8 cellular contexts compared by ENCODE assay signal in genomic region chr2:134718095-134718955, GRCh38. TPM values are rescaled to one million over a fixed set of nuclear protein-coding genes. Genes with fewer than 3 reads are reported as not detected.
DNase-seq lines count a peak whose midpoint lies in the region; ATAC-seq and TF ChIP-seq lines count a peak whose summit lies in the region.

No MANE protein-coding gene starts in this region.

- H3K27me3 Mint-ChIP-seq in activated T-cell treated with anti-CD3 and anti-CD28 coated beads, Interleukin-2, amount 50 U/mL, for 72 hours (ENCODE audit: low read depth), result peaks cover 73% of the 10 kb centered on the region

- ATAC-seq in HG02884 (IDR thresholded peaks at IDR 0.05; ENCODE audit: unreplicated experiment), result peak; percentile 30
- ATAC-seq in activated T-cell treated with anti-CD3 and anti-CD28 coated beads, Interleukin-2, amount 50 U/mL, for 72 hours (replicated peaks in 1 of 2), result peak; percentile 24 to 27
- peak; percentile 55 for ATAC-seq in left ventricle myocardium superior
- no peak for ATAC-seq in GM21786 (IDR thresholded peaks at IDR 0.05; ENCODE audit: unreplicated experiment)

- H3K9me3 Mint-ChIP-seq in activated T-cell treated with anti-CD3 and anti-CD28 coated beads, Interleukin-2, amount 50 U/mL, for 72 hours, result no peaks in the 10 kb centered on the region

- H3K4me3 Mint-ChIP-seq in activated T-cell treated with anti-CD3 and anti-CD28 coated beads, Interleukin-2, amount 50 U/mL, for 72 hours, result peak overlapping the region; percentile 77 to 81

- peaks cover 30% of the 10 kb centered on the region for H3K4me1 Mint-ChIP-seq in activated T-cell treated with anti-CD3 and anti-CD28 coated beads, Interleukin-2, amount 50 U/mL, for 72 hours (ENCODE audit: low read depth)

- peak overlapping the region; percentile 30 for H3K4me3 ChIP-seq in retinal pigment epithelial cell (ENCODE audit: low read length)

- intact Hi-C loops in left ventricle myocardium superior (cut with micrococcal nuclease), result no loop called here

- no peak for TF ChIP-seq CTCF in retinal pigment epithelial cell (conservative IDR thresholded peaks at IDR 0.05; ENCODE audit: low read depth, low read length)

- H3K36me3 Mint-ChIP-seq in activated T-cell treated with anti-CD3 and anti-CD28 coated beads, Interleukin-2, amount 50 U/mL, for 72 hours (ENCODE audit: insufficient read depth in 2 of 2), result peaks cover 0 to 2% of the 10 kb centered on the region in 2 donors

- DNase-seq in NCI-H345 (lab: John Stamatoyannopoulos, UW) (peak; percentile 50), NCI-H345 treated with DMSO at 0.1 percent for 48 hours (lab: John Stamatoyannopoulos, UW; ENCODE audit: unreplicated experiment) (no peak), left ventricle myocardium superior (peak; percentile 49), retinal pigment epithelial cell (ENCODE audit: low read depth) (no peak), H4 (ENCODE audit: low spot score) (no peak)
- peak; percentile 20 to 25 for DNase-seq in activated T-cell treated with anti-CD3 and anti-CD28 coated beads, Interleukin-2, amount 50 U/mL, for 72 hours

- no peak overlapping the region for H3K27ac Mint-ChIP-seq in activated T-cell treated with anti-CD3 and anti-CD28 coated beads, Interleukin-2, amount 50 U/mL, for 72 hours

RNA-seq across cellular contexts. Expression of gene TMEM163, which starts 0.5 kb away (rescaled TPM):
- under 1 TPM; 0.12 TPM for total RNA-seq in activated T-cell treated with anti-CD3 and anti-CD28 coated beads, Interleukin-2, amount 50 U/mL, for 72 hours
- 0.40 TPM for total RNA-seq in left ventricle myocardium superior
- not detected in 2 replicates for total RNA-seq in H4 (2014; rRNA removed; shearing (Covaris generic))

Comparison
In these comparisons a context has a peak if more than half of its experiments do, and no peak if none do; other contexts are left out.
1. DNase-seq: peak in NCI-H345 (single experiment), activated T-cell treated with anti-CD3 and anti-CD28 coated beads, Interleukin-2, amount 50 U/mL, for 72 hours (2 of 2) and left ventricle myocardium superior (single experiment); none in NCI-H345 treated with DMSO at 0.1 percent for 48 hours (single experiment), retinal pigment epithelial cell (single experiment) and H4 (single experiment).